In the genomic region with DNA sequence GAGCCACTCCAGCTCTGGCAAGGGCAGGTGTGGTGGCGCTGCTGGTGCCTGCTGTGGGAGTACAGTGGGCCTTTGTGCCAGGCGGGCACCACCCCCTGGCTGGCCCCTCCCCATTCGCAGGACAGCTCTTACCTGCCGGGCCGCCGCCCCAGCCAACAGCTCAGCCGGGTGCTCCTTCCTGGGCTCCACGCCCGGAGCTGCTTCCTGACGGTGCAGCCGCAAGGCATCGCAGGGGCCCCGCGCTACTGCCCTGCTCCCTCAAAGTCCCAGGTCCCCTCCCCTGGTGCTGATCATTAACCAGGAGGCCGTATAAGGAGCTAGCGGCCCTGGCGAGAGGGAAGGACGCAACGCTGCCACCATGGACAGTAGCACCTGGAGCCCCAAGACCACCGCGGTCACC, we compare ENCODE assay signal across 13 cellular contexts. TPM values are rescaled to one million over a fixed set of nuclear protein-coding genes. Genes with fewer than 3 reads are reported as not detected.
DNase-seq lines count a peak whose midpoint lies in the region; ATAC-seq and TF ChIP-seq lines count a peak whose summit lies in the region.
"Had no signal": no experiment of that assay in that cellular context is flagged by ENCODE, and none has a peak within 500 bp of the region (broad histone marks: within the 10 kb centered on the region; RNA-seq: fewer than 3 reads in every experiment).

A gene (plus strand): TSS at position 338 of the 400 bp plus-strand sequence. CDS start 21 bp downstream, at position 359.

- no peak within 1 kb of the TSS for H2AK5ac ChIP-seq in neuronal stem cell (ENCODE audit: low read depth, low read length)

- no peak within 1 kb of the TSS for H3K4ac ChIP-seq in neuronal stem cell (ENCODE audit: low read length)

- no peak within 1 kb of the TSS for H2BK5ac ChIP-seq in neuronal stem cell (ENCODE audit: low read length)

- no peak within 1 kb of the TSS for H2BK15ac ChIP-seq in neuronal stem cell (ENCODE audit: low read length)

- no peaks in the 10 kb centered on the region for H3K79me1 ChIP-seq in neuronal stem cell (ENCODE audit: low read depth, low read length)

- H2AFZ ChIP-seq in neuronal stem cell (ENCODE audit: low read length): no peak within 1 kb of the TSS

- H3K9ac ChIP-seq in neuronal stem cell (ENCODE audit: low read depth, low read length, poor library complexity): peak within 1 kb of the TSS; percentile 7

- no peak within 1 kb of the TSS for H4K91ac ChIP-seq in neuronal stem cell (ENCODE audit: low read depth, low read length, poor library complexity)

- no peaks in the 10 kb centered on the region for H3K9me3 Mint-ChIP-seq in activated T-helper 1 cell treated with anti-CD3 and anti-CD28 coated beads, Interleukin-12 subunit alpha, Interleukin-12 subunit beta, Interleukin-2, Interleukin-4 antibody, amounts not matched to agents 30 ng/mL and 10 ng/mL and 1 ng/mL, durations not matched to agents 14 hours and 24 hours and 36 hours
- H3K9me3 Mint-ChIP-seq: CD14-positive monocyte, natural killer cell had no signal

- H4K8ac ChIP-seq in neuronal stem cell (ENCODE audit: low read depth, low read length): no peak within 1 kb of the TSS

- no peak for ATAC-seq in GM19395 (IDR thresholded peaks at IDR 0.05; ENCODE audit: unreplicated experiment)
- ATAC-seq: natural killer cell had no signal

- H3K9me3 ChIP-seq in neuronal stem cell (replicated peaks in 1 of 2; ENCODE audit: control insufficient read depth in 2 of 2, insufficient read depth in 1 of 2, low read depth in 1 of 2, low read length in 2 of 2): no peaks in the 10 kb centered on the region
- H3K9me3 ChIP-seq: adrenal gland had no signal

- H3K4me3 ChIP-seq in LNCaP clone FGC (ENCODE audit: low read depth, low read length) (no peak within 1 kb of the TSS), neuronal stem cell (ENCODE audit: low read length in 2 of 2) (no peak within 1 kb of the TSS)
- H3K4me3 ChIP-seq: adrenal gland had no signal

- H3K4me1 Mint-ChIP-seq in activated T-helper 1 cell treated with anti-CD3 and anti-CD28 coated beads, Interleukin-12 subunit alpha, Interleukin-12 subunit beta, Interleukin-2, Interleukin-4 antibody, amounts not matched to agents 30 ng/mL and 10 ng/mL and 1 ng/mL, durations not matched to agents 14 hours and 24 hours and 36 hours (ENCODE audit: low read depth): no peaks in the 10 kb centered on the region
- H3K4me1 Mint-ChIP-seq: CD14-positive monocyte, natural killer cell had no signal

- H3K4me1 ChIP-seq in neuronal stem cell (ENCODE audit: control insufficient read depth in 2 of 2, insufficient read depth in 1 of 2, low read depth in 1 of 2, low read length in 2 of 2): no peaks in the 10 kb centered on the region
- H3K4me1 ChIP-seq: adrenal gland had no signal

- no peak within 1 kb of the TSS for H3K14ac ChIP-seq in neuronal stem cell (ENCODE audit: low read length)

- DNase-seq in LNCaP clone FGC (ENCODE audit: low read depth) (peak; percentile 67), NCI-H526 treated with DMSO at 0.1 percent for 48 hours (lab: John Stamatoyannopoulos, UW) (peak; percentile 65), cardiac septum (ENCODE audit: low spot score) (no peak), neuronal stem cell (ENCODE audit: low spot score) (no peak), epidermal melanocyte (ENCODE audit: insufficient read length, low spot score) (no peak)
- DNase-seq in effector CD4-positive, alpha-beta T cell: no peak
- no peak for DNase-seq in activated T-helper 1 cell treated with anti-CD3 and anti-CD28 coated beads, Interleukin-12 subunit alpha, Interleukin-12 subunit beta, Interleukin-2, Interleukin-4 antibody, amounts not matched to agents 30 ng/mL and 10 ng/mL and 1 ng/mL, durations not matched to agents 14 hours and 24 hours and 36 hours (ENCODE audit: low spot score)
- DNase-seq: adrenal gland; effector CD8-positive, alpha-beta T cell; natural killer cell had no signal

- peaks cover 69% of the 10 kb centered on the region for H3K27me3 Mint-ChIP-seq in activated T-helper 1 cell treated with anti-CD3 and anti-CD28 coated beads, Interleukin-12 subunit alpha, Interleukin-12 subunit beta, Interleukin-2, Interleukin-4 antibody, amounts not matched to agents 30 ng/mL and 10 ng/mL and 1 ng/mL, durations not matched to agents 14 hours and 24 hours and 36 hours (ENCODE audit: insufficient read depth)

- H3K27ac ChIP-seq in neuronal stem cell (replicated peaks; ENCODE audit: low read length): no peak within 1 kb of the TSS
- H3K27ac ChIP-seq: adrenal gland had no signal

- H3K36me3 ChIP-seq in neuronal stem cell (replicated peaks in 1 of 2; ENCODE audit: control insufficient read depth in 2 of 2, insufficient read depth in 2 of 2, low read length in 2 of 2): no peaks in the 10 kb centered on the region
- H3K36me3 ChIP-seq: adrenal gland had no signal

- H3K4me2 ChIP-seq in neuronal stem cell (ENCODE audit: insufficient read depth, low read length, poor library complexity, severe bottlenecking): no peak within 1 kb of the TSS

- H3K23ac ChIP-seq in neuronal stem cell (ENCODE audit: low read depth, low read length, poor library complexity): peak within 1 kb of the TSS; percentile 9

- peaks cover 0 to 19% (median 0%) of the 10 kb centered on the region in 3 experiments for H3K27me3 ChIP-seq in neuronal stem cell (ENCODE audit: control insufficient read depth in 3 of 3, insufficient read depth in 3 of 3, low read depth in 1 of 3, low read length in 3 of 3)
- H3K27me3 ChIP-seq: adrenal gland had no signal

- no peak within 1 kb of the TSS for H2BK120ac ChIP-seq in neuronal stem cell (ENCODE audit: low read depth, low read length)

- H3K4me3 Mint-ChIP-seq in activated T-helper 1 cell treated with anti-CD3 and anti-CD28 coated beads, Interleukin-12 subunit alpha, Interleukin-12 subunit beta, Interleukin-2, Interleukin-4 antibody, amounts not matched to agents 30 ng/mL and 10 ng/mL and 1 ng/mL, durations not matched to agents 14 hours and 24 hours and 36 hours: no peak within 1 kb of the TSS
- H3K4me3 Mint-ChIP-seq: natural killer cell had no signal

- intact Hi-C loops in cardiac septum (cut with DNase I): no loop called here
- intact Hi-C loops in activated T-helper 1 cell treated with anti-CD3 and anti-CD28 coated beads, Interleukin-12 subunit alpha, Interleukin-12 subunit beta, Interleukin-2, Interleukin-4 antibody, amounts not matched to agents 30 ng/mL and 10 ng/mL and 1 ng/mL, durations not matched to agents 14 hours and 24 hours and 36 hours (cut with micrococcal nuclease): no loop called here

- no peaks in the 10 kb centered on the region for H3K36me3 Mint-ChIP-seq in activated T-helper 1 cell treated with anti-CD3 and anti-CD28 coated beads, Interleukin-12 subunit alpha, Interleukin-12 subunit beta, Interleukin-2, Interleukin-4 antibody, amounts not matched to agents 30 ng/mL and 10 ng/mL and 1 ng/mL, durations not matched to agents 14 hours and 24 hours and 36 hours (ENCODE audit: low read depth)
- H3K36me3 Mint-ChIP-seq: CD14-positive monocyte, natural killer cell had no signal

- H3K27ac Mint-ChIP-seq in activated T-helper 1 cell treated with anti-CD3 and anti-CD28 coated beads, Interleukin-12 subunit alpha, Interleukin-12 subunit beta, Interleukin-2, Interleukin-4 antibody, amounts not matched to agents 30 ng/mL and 10 ng/mL and 1 ng/mL, durations not matched to agents 14 hours and 24 hours and 36 hours: no peak within 1 kb of the TSS
- H3K27ac Mint-ChIP-seq: natural killer cell had no signal

- no peak within 1 kb of the TSS for H2BK12ac ChIP-seq in neuronal stem cell (ENCODE audit: low read length)

- TF ChIP-seq CTCF in LNCaP clone FGC (IDR thresholded peaks at IDR 0.05; ENCODE audit: control insufficient read depth, extremely low read depth, insufficient read depth): no peak

- H3K18ac ChIP-seq in neuronal stem cell (ENCODE audit: low read length): peak within 1 kb of the TSS; percentile 32

- WGBS in neuronal stem cell (ENCODE audit: extremely low coverage in 2 of 2, insufficient read length in 2 of 2, insufficient replicate concordance in 1 of 2), 2 donors: no CpG with 5 or more reads among the region's 21 CpGs

RNA-seq across cellular contexts. Expression of the gene that starts here (rescaled TPM):
- 28.4 TPM for total RNA-seq in cardiac septum
- polyA plus RNA-seq in neuronal stem cell (2013, experiment 1 of 2): 0.01 TPM
- polyA plus RNA-seq in neuronal stem cell (2013, experiment 2 of 2): 0.03 TPM
- total RNA-seq in activated T-helper 1 cell treated with anti-CD3 and anti-CD28 coated beads, Interleukin-12 subunit alpha, Interleukin-12 subunit beta, Interleukin-2, Interleukin-4 antibody, amounts not matched to agents 30 ng/mL and 10 ng/mL and 1 ng/mL, durations not matched to agents 14 hours and 24 hours and 36 hours: not detected in 2 replicates
- total RNA-seq: M059J, natural killer cell had no signal
- polyA plus RNA-seq: CD14-positive monocyte had no signal

Comparison
In these comparisons a context has a peak if more than half of its experiments do, and no peak if none do; other contexts are left out.
1. RNA of the gene that starts here (total RNA-seq): 28.4 TPM in cardiac septum (single experiment); not detected in activated T-helper 1 cell treated with anti-CD3 and anti-CD28 coated beads, Interleukin-12 subunit alpha, Interleukin-12 subunit beta, Interleukin-2, Interleukin-4 antibody, amounts not matched to agents 30 ng/mL and 10 ng/mL and 1 ng/mL, durations not matched to agents 14 hours and 24 hours and 36 hours; every median in the first group is over 10 times any median in the second.
2. DNase-seq: peak in LNCaP clone FGC (single experiment) and NCI-H526 treated with DMSO at 0.1 percent for 48 hours (single experiment); none in cardiac septum (single experiment), neuronal stem cell (single experiment), epidermal melanocyte (single experiment), effector CD4-positive, alpha-beta T cell (single experiment) and activated T-helper 1 cell treated with anti-CD3 and anti-CD28 coated beads, Interleukin-12 subunit alpha, Interleukin-12 subunit beta, Interleukin-2, Interleukin-4 antibody, amounts not matched to agents 30 ng/mL and 10 ng/mL and 1 ng/mL, durations not matched to agents 14 hours and 24 hours and 36 hours (single experiment).